ENCODE assay signal across 8 cellular contexts in genomic region chr1:32179193-32179442, GRCh38. TPM values are rescaled to one million over a fixed set of nuclear protein-coding genes. Genes with fewer than 3 reads are reported as not detected.
A peak's percentile ranks its signal among the peaks of the same experiment; 100 is the strongest.
DNase-seq lines count a peak whose midpoint lies in the region; ATAC-seq and TF ChIP-seq lines count a peak whose summit lies in the region.

No MANE protein-coding gene starts in this region.

- peak; percentile 5 for ATAC-seq in GM21367 (IDR thresholded peaks at IDR 0.05; ENCODE audit: unreplicated experiment)

- H3K4me3 ChIP-seq in SJCRH30: peak overlapping the region; percentile 71
- H3K4me3 ChIP-seq in fibroblast of the aortic adventitia (ENCODE audit: low read depth, low read length): peak overlapping the region; percentile 65
- H3K4me3 ChIP-seq in retinal pigment epithelial cell (ENCODE audit: low read length): peak overlapping the region; percentile 46

- intact Hi-C loops in posterior cingulate gyrus (cut with DNase I): loop anchor here (10.0 kb wide), 1 partner anchor 64 kb away; no protein-coding TSS in a partner anchor

- no peaks in the 10 kb centered on the region for H3K9me3 ChIP-seq in SJCRH30 (replicated peaks)

- H3K27me3 ChIP-seq in SJCRH30: no peaks in the 10 kb centered on the region

- no peak for DNase-seq in SJCRH30
- no peak for DNase-seq in fibroblast of the aortic adventitia (ENCODE audit: low read depth)
- DNase-seq in retinal pigment epithelial cell (ENCODE audit: low read depth): no peak
- DNase-seq in NCI-H226: no peak
- no peak for DNase-seq in midbrain (lab: John Stamatoyannopoulos, UW)
- DNase-seq in effector CD4-positive, alpha-beta T cell: no peak
- DNase-seq in posterior cingulate gyrus: no peak

- H3K36me3 ChIP-seq in SJCRH30: peaks cover 26% of the 10 kb centered on the region

- TF ChIP-seq CTCF in fibroblast of the aortic adventitia (IDR thresholded peaks at IDR 0.05; ENCODE audit: insufficient read depth, low read length) (no peak), retinal pigment epithelial cell (conservative IDR thresholded peaks at IDR 0.05; ENCODE audit: low read depth, low read length) (no peak)

- peak overlapping the region; percentile 79 for H3K27ac ChIP-seq in SJCRH30

- peaks cover 10% of the 10 kb centered on the region for H3K4me1 ChIP-seq in SJCRH30

RNA-seq across cellular contexts. Expression of gene TXLNA, which starts 0.4 kb away (rescaled TPM):
- total RNA-seq in SJCRH30 (2014; rRNA removed; shearing (Covaris generic)): 82.6 and 83.5 TPM in 2 replicates
- total RNA-seq in fibroblast of the aortic adventitia (ENCODE audit: low replicate concordance): 39.7 and 98.0 TPM in 2 replicates

RNA-seq across cellular contexts. Expression of gene CCDC28B, which starts 21.3 kb away (rescaled TPM):
- total RNA-seq in SJCRH30 (2014; rRNA removed; shearing (Covaris generic)): 8.8 and 11.3 TPM in 2 replicates
- total RNA-seq in fibroblast of the aortic adventitia (ENCODE audit: low replicate concordance): 6.0 and 16.1 TPM in 2 replicates

RNA-seq across cellular contexts. Expression of gene IQCC, which starts 26.4 kb away (rescaled TPM):
- total RNA-seq in SJCRH30 (2014; rRNA removed; shearing (Covaris generic)): 5.6 and 6.1 TPM in 2 replicates
- total RNA-seq in fibroblast of the aortic adventitia (ENCODE audit: low replicate concordance): 0.41 and 2.3 TPM in 2 replicates

RNA-seq across cellular contexts. Expression of gene DCDC2B, which starts 29.8 kb away (rescaled TPM):
- total RNA-seq in SJCRH30 (2014; rRNA removed; shearing (Covaris generic)): not detected in 2 replicates
- total RNA-seq in fibroblast of the aortic adventitia (ENCODE audit: low replicate concordance): not detected in 2 replicates

RNA-seq across cellular contexts. Expression of gene TMEM234, which starts 43.0 kb away (rescaled TPM):
- 8.7 and 9.9 TPM in 2 replicates for total RNA-seq in SJCRH30 (2014; rRNA removed; shearing (Covaris generic))
- total RNA-seq in fibroblast of the aortic adventitia (ENCODE audit: low replicate concordance): 18.3 and 21.0 TPM in 2 replicates
